1 cellular context compared by ENCODE assay signal in the genomic region with DNA sequence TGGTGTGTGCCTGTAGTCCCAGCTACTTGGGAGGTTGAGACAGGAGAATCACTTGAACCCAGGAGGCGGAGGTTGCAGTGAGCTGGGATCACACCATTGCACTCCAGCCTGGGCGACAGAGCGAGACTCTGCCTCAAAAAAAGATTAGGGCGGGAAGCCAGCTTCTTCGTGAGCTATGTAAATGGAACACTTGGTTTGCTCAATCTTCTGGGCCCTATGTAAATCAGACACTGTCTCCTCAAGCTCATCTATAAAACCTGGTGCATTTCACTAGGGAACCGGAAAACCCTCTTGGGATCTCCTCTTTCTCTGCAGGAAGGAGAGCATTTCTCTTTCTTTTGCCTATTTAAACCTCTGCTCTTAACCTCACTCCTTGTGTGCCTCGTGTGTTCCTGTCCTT. TPM values are rescaled to one million over a fixed set of nuclear protein-coding genes. Genes with fewer than 3 reads are reported as not detected.
"Had no signal": no experiment of that assay in that cellular context is flagged by ENCODE, and none has a peak within 500 bp of the region (broad histone marks: within the 10 kb centered on the region; RNA-seq: fewer than 3 reads in every experiment).

No MANE protein-coding gene starts in this region.

RNA-seq across cellular contexts. Expression of a gene that starts 32.8 kb away (rescaled TPM):
- total RNA-seq: GM12878 had no signal
